In genomic region chr11:132080121-132080520, GRCh38 we compare ENCODE assay signal across 15 cellular contexts.
"Had no signal": no experiment of that assay in that cellular context is flagged by ENCODE, and none has a peak within 500 bp of the region (broad histone marks: within the 10 kb centered on the region; RNA-seq: fewer than 3 reads in every experiment).

No MANE protein-coding gene starts in this region.

- H3K27me3 ChIP-seq: ovary had no signal

- DNase-seq: activated CD4-positive, alpha-beta T cell treated with anti-CD3 and anti-CD28 coated beads for 4 hours; activated CD8-positive, alpha-beta memory T cell treated with anti-CD3 and anti-CD28 coated beads, Interleukin-2, amount 50 U/mL, for 4 hours; activated CD8-positive, alpha-beta T cell treated with anti-CD3 and anti-CD28 coated beads, Interleukin-2, amount 10 ng/mL, durations not matched to agents 7 days and 5 days; activated gamma-delta T cell treated with Interleukin-2 at 50 U/mL for 16 hours; activated T-cell treated with anti-CD3 and anti-CD28 coated beads, Interleukin-2, amount 50 U/mL, for 72 hours; amniotic stem cell; effector CD8-positive, alpha-beta T cell; naive thymus-derived CD4-positive, alpha-beta T cell; ovary; stimulated activated CD4-positive, alpha-beta T cell treated with anti-CD3 and anti-CD28 coated beads, Interleukin-12 subunit alpha, Interleukin-12 subunit beta, amount 100 ng/mL, for 4 hours; stimulated activated CD4-positive, alpha-beta T cell treated with anti-CD3 and anti-CD28 coated beads, Interleukin-2, amount 100 ng/mL, for 24 hours; T-helper 17 cell had no signal

- FAIRE-seq: endothelial cell of umbilical vein, islet of Langerhans had no signal

- H3K36me3 ChIP-seq: ovary had no signal

- H3K27ac ChIP-seq: ovary had no signal

- H3K4me3 ChIP-seq: lung, ovary had no signal

- H3K9me3 ChIP-seq: ovary had no signal
